In genomic region chr5:14837423-14838122, GRCh38 we compare ENCODE assay signal across 1 cellular context.
TF ChIP-seq lines count a peak whose summit lies in the region.

No MANE protein-coding gene starts in this region.

TF ChIP-seq in HEK293, 187 proteins besides CTCF, POLR2A, EP300 and RAD21 (continued from another document):
- peak; percentile 50; the same call in 1 of the 2 replicates for TF ChIP-seq SCRT2 (tag by site-specific recombination; IDR thresholded peaks at IDR 0.05)
